Comparison of ENCODE assay signal across 26 cellular contexts in genomic region chr3:108834551-108834950, GRCh38. TPM values are rescaled to one million over a fixed set of nuclear protein-coding genes. Genes with fewer than 3 reads are reported as not detected.
DNase-seq lines count a peak whose midpoint lies in the region; ATAC-seq and TF ChIP-seq lines count a peak whose summit lies in the region.
"Had no signal": no experiment of that assay in that cellular context is flagged by ENCODE, and none has a peak within 500 bp of the region (broad histone marks: within the 10 kb centered on the region; RNA-seq: fewer than 3 reads in every experiment).

No MANE protein-coding gene starts in this region.

- peaks cover 71 to 97% (median 81%) of the 10 kb centered on the region in 4 donors for H3K4me1 Mint-ChIP-seq in CD4-positive, alpha-beta memory T cell
- H3K4me1 Mint-ChIP-seq in activated CD4-positive, alpha-beta memory T cell treated with anti-CD3 and anti-CD28 coated beads, Interleukin-2, amount 10 ng/mL, durations not matched to agents 7 days and 5 days = peaks cover 83% of the 10 kb centered on the region
- H3K4me1 Mint-ChIP-seq: naive B cell had no signal

- no peak overlapping the region for H2AFZ ChIP-seq in MM.1S (ENCODE audit: low read length)

- no peaks in the 10 kb centered on the region for H4K20me1 ChIP-seq in MM.1S (ENCODE audit: insufficient read depth, low read length)

- H3K4me2 ChIP-seq in MM.1S (ENCODE audit: low read depth, low read length) = no peak overlapping the region
- H3K4me2 ChIP-seq: SK-N-SH had no signal

- TF ChIP-seq CTCF in MM.1S (IDR thresholded peaks at IDR 0.05; ENCODE audit: low read length) (no peak), omental fat pad (IDR thresholded peaks at IDR 0.05) (no peak), vagina (IDR thresholded peaks at IDR 0.05) (no peak)

- peaks cover 13% of the 10 kb centered on the region for H3K36me3 ChIP-seq in CD4-positive, alpha-beta memory T cell (ENCODE audit: insufficient read depth, low read length)
- peaks cover 6% of the 10 kb centered on the region for H3K36me3 ChIP-seq in effector memory CD4-positive, alpha-beta T cell (ENCODE audit: control insufficient read depth, insufficient read depth, low read length)
- no peaks in the 10 kb centered on the region; the same call in 1 of the 2 replicates for H3K36me3 ChIP-seq in MM.1S (replicated peaks; ENCODE audit: insufficient read depth, low read length)
- no peaks in the 10 kb centered on the region for H3K36me3 ChIP-seq in vagina
- H3K36me3 ChIP-seq: ovary, tibial nerve had no signal

- H3K27me3 Mint-ChIP-seq in CD4-positive, alpha-beta memory T cell = no peaks in the 10 kb centered on the region
- no peaks in the 10 kb centered on the region for H3K27me3 Mint-ChIP-seq in activated CD4-positive, alpha-beta memory T cell treated with anti-CD3 and anti-CD28 coated beads, Interleukin-2, amount 10 ng/mL, durations not matched to agents 7 days and 5 days
- H3K27me3 Mint-ChIP-seq: naive B cell had no signal

- H3K4me3 ChIP-seq in CD4-positive, alpha-beta memory T cell (ENCODE audit: low read length in 2 of 2) = peak overlapping the region in 1 of 2 donors; percentile 48
- peak overlapping the region; percentile 30 for H3K4me3 ChIP-seq in effector memory CD4-positive, alpha-beta T cell (ENCODE audit: insufficient read depth, low read depth, low read length, poor library complexity, severe bottlenecking)
- no peak overlapping the region for H3K4me3 ChIP-seq in MM.1S (ENCODE audit: low read length)
- no peak overlapping the region for H3K4me3 ChIP-seq in vagina
- H3K4me3 ChIP-seq: ovary, tibial nerve had no signal

- intact Hi-C loops in CD4-positive, alpha-beta memory T cell (cut with micrococcal nuclease) = loop anchor here (1.0 to 2.0 kb wide), 3 partner anchors 8 to 28 kb away; no protein-coding TSS in a partner anchor
- intact Hi-C loops in vagina (cut with DNase I) = no loop called here

- H3K27ac ChIP-seq in CD4-positive, alpha-beta memory T cell (ENCODE audit: low read depth, low read length) = peak overlapping the region; percentile 57
- peak overlapping the region; percentile 66 for H3K27ac ChIP-seq in effector memory CD4-positive, alpha-beta T cell (ENCODE audit: insufficient read depth, low read length, poor library complexity, severe bottlenecking)
- no peak overlapping the region for H3K27ac ChIP-seq in MM.1S (ENCODE audit: low read length)
- no peak overlapping the region for H3K27ac ChIP-seq in vagina
- H3K27ac ChIP-seq: 22Rv1, ovary, tibial nerve had no signal

- DNase-seq in activated CD4-positive, CD25-positive, alpha-beta regulatory T cell (lab: John Stamatoyannopoulos, UW) = no peak
- DNase-seq in CD4-positive, alpha-beta memory T cell = peak in 4 of 5 donors; percentile 38 to 58 (median 43)
- DNase-seq in activated CD4-positive, alpha-beta memory T cell treated with anti-CD3 and anti-CD28 coated beads, Interleukin-2, amount 10 ng/mL, durations not matched to agents 7 days and 5 days = no peak
- DNase-seq in effector memory CD4-positive, alpha-beta T cell = no peak
- no peak for DNase-seq in MM.1S
- DNase-seq in omental fat pad (ENCODE audit: low spot score) = no peak
- DNase-seq in vagina (ENCODE audit: extremely low spot score in 2 of 2) = no peak
- DNase-seq: activated gamma-delta T cell; caudate nucleus; GF-D8; islet precursor cell; left ventricle myocardium superior; naive B cell; NCI-H1105; NCI-H1930; NCI-H748 treated with DMSO at 0.1 percent for 48 hours; ovary; SK-N-SH; stimulated activated CD4-positive, alpha-beta T cell treated with anti-CD3 and anti-CD28 coated beads, Interleukin-2, amount 100 ng/mL, for 48 hours had no signal

- H3K27me3 ChIP-seq in CD4-positive, alpha-beta memory T cell (ENCODE audit: insufficient read depth, low read length) = no peaks in the 10 kb centered on the region
- H3K27me3 ChIP-seq in effector memory CD4-positive, alpha-beta T cell (replicated peaks; ENCODE audit: control insufficient read depth, insufficient read depth, low read length, poor library complexity, severe bottlenecking) = no peaks in the 10 kb centered on the region
- H3K27me3 ChIP-seq in MM.1S (replicated peaks; ENCODE audit: insufficient read depth, low read length) (no peaks in the 10 kb centered on the region), vagina (no peaks in the 10 kb centered on the region)
- H3K27me3 ChIP-seq: ovary, tibial nerve had no signal

- no peaks in the 10 kb centered on the region for H3K9me2 ChIP-seq in MM.1S (replicated peaks; ENCODE audit: insufficient read depth, low read length)
- H3K9me2 ChIP-seq: SK-N-SH had no signal

- peak overlapping the region; percentile 77 to 90 (median 86) for H3K4me3 Mint-ChIP-seq in CD4-positive, alpha-beta memory T cell
- peak overlapping the region; percentile 77 for H3K4me3 Mint-ChIP-seq in activated CD4-positive, alpha-beta memory T cell treated with anti-CD3 and anti-CD28 coated beads, Interleukin-2, amount 10 ng/mL, durations not matched to agents 7 days and 5 days
- H3K4me3 Mint-ChIP-seq: naive B cell had no signal

- no peaks in the 10 kb centered on the region for H3K9me3 ChIP-seq in CD4-positive, alpha-beta memory T cell (ENCODE audit: control insufficient read depth in 1 of 2, low read length in 2 of 2)
- H3K9me3 ChIP-seq in effector memory CD4-positive, alpha-beta T cell (ENCODE audit: control insufficient read depth, low read length) = no peaks in the 10 kb centered on the region
- H3K9me3 ChIP-seq in MM.1S (replicated peaks; ENCODE audit: insufficient read depth, low read length) = no peaks in the 10 kb centered on the region
- no peaks in the 10 kb centered on the region for H3K9me3 ChIP-seq in vagina
- H3K9me3 ChIP-seq: ovary, SK-N-SH, tibial nerve had no signal

- H3K79me2 ChIP-seq in MM.1S (ENCODE audit: low read length) = peaks cover 14% of the 10 kb centered on the region; the same call in 1 of the 2 replicates

- H3K27ac Mint-ChIP-seq in CD4-positive, alpha-beta memory T cell = peak overlapping the region; percentile 68 to 94 (median 89)
- peak overlapping the region; percentile 95 for H3K27ac Mint-ChIP-seq in activated CD4-positive, alpha-beta memory T cell treated with anti-CD3 and anti-CD28 coated beads, Interleukin-2, amount 10 ng/mL, durations not matched to agents 7 days and 5 days
- H3K27ac Mint-ChIP-seq: naive B cell had no signal

- no peaks in the 10 kb centered on the region for H3F3A ChIP-seq in MM.1S (ENCODE audit: insufficient read depth, low read length)

- H3K9me3 Mint-ChIP-seq in CD4-positive, alpha-beta memory T cell = peaks cover 0 to 2% (median 0%) of the 10 kb centered on the region in 8 donors
- no peaks in the 10 kb centered on the region for H3K9me3 Mint-ChIP-seq in activated CD4-positive, alpha-beta memory T cell treated with anti-CD3 and anti-CD28 coated beads, Interleukin-2, amount 10 ng/mL, durations not matched to agents 7 days and 5 days
- H3K9me3 Mint-ChIP-seq: naive B cell had no signal

- CTCF ChIA-PET in CD4-positive, alpha-beta memory T cell (lab: Charles Lee; ENCODE audit: partially characterized antibody) = interaction anchor here (1.0 to 7.3 kb wide), 6 partner anchors 10 to 235 kb away, joined by 3 to 59 read pairs (median 8); no protein-coding TSS in a partner anchor
- CTCF ChIA-PET in activated CD4-positive, alpha-beta memory T cell treated with anti-CD3 and anti-CD28 coated beads, Interleukin-2, amount 10 ng/mL, durations not matched to agents 7 days and 5 days (lab: Charles Lee) = interaction anchor here (0.9 to 5.5 kb wide), 8 partner anchors 7 to 245 kb away, joined by 3 to 52 read pairs (median 6); partner anchors contain the start of genes CIP2A, DZIP3 and TRAT1

- POLR2A ChIA-PET in CD4-positive, alpha-beta memory T cell (lab: Charles Lee; ENCODE audit: partially characterized antibody) = interaction anchor here (1.0 to 11.2 kb wide), 9 partner anchors 8 to 245 kb away, joined by 4 to 221 read pairs (median 9); partner anchors contain the start of genes CIP2A, DZIP3 and TRAT1
- POLR2A ChIA-PET in activated CD4-positive, alpha-beta memory T cell treated with anti-CD3 and anti-CD28 coated beads, Interleukin-2, amount 10 ng/mL, durations not matched to agents 7 days and 5 days (lab: Charles Lee) = interaction anchor here (0.8 to 16.2 kb wide), 12 partner anchors 3 to 248 kb away, joined by 3 to 481 read pairs (median 10); partner anchors contain the start of genes CIP2A, DZIP3 and TRAT1

- peaks cover 59 to 77% of the 10 kb centered on the region in 2 donors for H3K36me3 Mint-ChIP-seq in CD4-positive, alpha-beta memory T cell
- H3K36me3 Mint-ChIP-seq in activated CD4-positive, alpha-beta memory T cell treated with anti-CD3 and anti-CD28 coated beads, Interleukin-2, amount 10 ng/mL, durations not matched to agents 7 days and 5 days (ENCODE audit: low read depth) = peaks cover 85% of the 10 kb centered on the region
- H3K36me3 Mint-ChIP-seq: naive B cell had no signal

- no peak for TF ChIP-seq POLR2A in vagina (IDR thresholded peaks at IDR 0.05)

- peak; percentile 31 to 37 for ATAC-seq in activated CD4-positive, CD25-positive, alpha-beta regulatory T cell treated with anti-CD3 and anti-CD28 coated beads, Interleukin-2, amount 50 U/mL, for 24 hours
- ATAC-seq in omental fat pad (ENCODE audit: low FRiP score) = no peak
- ATAC-seq: HCT116, HepG2, left ventricle myocardium superior had no signal

- peaks cover 96% of the 10 kb centered on the region for H3K4me1 ChIP-seq in CD4-positive, alpha-beta memory T cell (ENCODE audit: insufficient read depth, low read length)
- peaks cover 55% of the 10 kb centered on the region for H3K4me1 ChIP-seq in effector memory CD4-positive, alpha-beta T cell (ENCODE audit: control insufficient read depth, insufficient read depth, low read length, poor library complexity, severe bottlenecking)
- peaks cover 17% of the 10 kb centered on the region for H3K4me1 ChIP-seq in MM.1S (ENCODE audit: low read length)
- no peaks in the 10 kb centered on the region for H3K4me1 ChIP-seq in vagina
- H3K4me1 ChIP-seq: tibial nerve had no signal

- H3K9ac ChIP-seq in MM.1S (ENCODE audit: low read length) = no peak overlapping the region
- H3K9ac ChIP-seq: SK-N-SH had no signal

RNA-seq across cellular contexts. Expression of gene TRAT1, which starts 12.0 kb away (rescaled TPM):
- total RNA-seq in CD4-positive, alpha-beta memory T cell = 100 to 1,000 TPM; 164 to 169 TPM
- 100 to 1,000 TPM; 227 to 367 TPM for polyA plus RNA-seq in CD4-positive, alpha-beta memory T cell
- 100 to 1,000 TPM; 162 to 165 TPM for total RNA-seq in activated CD4-positive, alpha-beta memory T cell treated with anti-CD3 and anti-CD28 coated beads, Interleukin-2, amount 10 ng/mL, durations not matched to agents 7 days and 5 days
- total RNA-seq in omental fat pad = 1 to 10 TPM in 2 of 4 donors, under 1 TPM in 2; 0.84 to 2.7 (median 1.2) TPM
- total RNA-seq in vagina = 0.98 TPM
- total RNA-seq: astrocyte, dermis microvascular lymphatic vessel endothelial cell, HepG2, left ventricle myocardium superior had no signal
- polyA plus RNA-seq: HepG2, SK-N-SH had no signal

Comparison
In these comparisons a context has a peak if more than half of its experiments do, and no peak if none do; other contexts are left out.
1. DNase-seq: peak in CD4-positive, alpha-beta memory T cell (4 of 5); none in activated CD4-positive, CD25-positive, alpha-beta regulatory T cell (0 of 4), activated CD4-positive, alpha-beta memory T cell treated with anti-CD3 and anti-CD28 coated beads, Interleukin-2, amount 10 ng/mL, durations not matched to agents 7 days and 5 days (single experiment), effector memory CD4-positive, alpha-beta T cell (0 of 3), MM.1S (single experiment), omental fat pad (single experiment) and vagina (0 of 2).
2. H3K27ac ChIP-seq: peak in CD4-positive, alpha-beta memory T cell (single experiment) and effector memory CD4-positive, alpha-beta T cell (single experiment); none in MM.1S (single experiment) and vagina (single experiment).
3. RNA of gene TRAT1, which starts 12.0 kb away (total RNA-seq): 164 to 169 TPM in CD4-positive, alpha-beta memory T cell and 162 to 165 TPM in activated CD4-positive, alpha-beta memory T cell treated with anti-CD3 and anti-CD28 coated beads, Interleukin-2, amount 10 ng/mL, durations not matched to agents 7 days and 5 days; 0.84 to 2.7 TPM in omental fat pad and 0.98 TPM in vagina (single experiment); every median in the first group is over 10 times any median in the second.